14 cellular contexts compared by ENCODE assay signal in genomic region chr11:125364085-125364822, GRCh38.
DNase-seq lines count a peak whose midpoint lies in the region; ATAC-seq, FAIRE-seq and TF ChIP-seq lines count a peak whose summit lies in the region.
"Had no signal": no experiment of that assay in that cellular context is flagged by ENCODE, and none has a peak within 500 bp of the region (broad histone marks: within the 10 kb centered on the region; RNA-seq: fewer than 3 reads in every experiment).

No MANE protein-coding gene starts in this region.

- WGBS in IMR-90 (ENCODE audit: extremely low coverage in 2 of 2, insufficient read length in 1 of 2), 2 experiments: 44% methylated on average over 3 of the region's 11 CpGs; no CpG with 5 or more reads in 1 of the 2 experiments
- 84 to 93% methylated on average over 11 of the region's 11 CpGs for WGBS in pancreas, 2 donors

- H3K36me3 ChIP-seq in IMR-90 (ENCODE audit: control insufficient read depth, insufficient read depth, low read length): no peaks in the 10 kb centered on the region; the same call in 1 of the 2 replicates
- H3K36me3 ChIP-seq in adipocyte (ENCODE audit: control insufficient read depth, insufficient read depth, low read length, severe bottlenecking): no peaks in the 10 kb centered on the region
- H3K36me3 ChIP-seq in pancreas: no peaks in the 10 kb centered on the region
- H3K36me3 ChIP-seq: BLaER1 had no signal

- peak overlapping the region; percentile 86 for H2BK20ac ChIP-seq in IMR-90 (ENCODE audit: low read depth, low read length)

- peak overlapping the region; percentile 83 for H3K14ac ChIP-seq in IMR-90 (replicated peaks; ENCODE audit: low read depth, low read length)

- H2AFZ ChIP-seq in IMR-90 (replicated peaks; ENCODE audit: low read length, poor library complexity): peak overlapping the region; percentile 82

- H3K4me1 ChIP-seq in IMR-90 (ENCODE audit: control insufficient read depth, insufficient read depth, low read length) (peaks cover 8% of the 10 kb centered on the region), adipocyte (ENCODE audit: control insufficient read depth, insufficient read depth, low read length) (peaks cover 3% of the 10 kb centered on the region), pancreas (no peaks in the 10 kb centered on the region)
- H3K4me1 ChIP-seq: BLaER1 had no signal

- no peaks in the 10 kb centered on the region for H3K27me3 ChIP-seq in AG04450 (ENCODE audit: control insufficient read depth, insufficient read depth, low read length)
- no peaks in the 10 kb centered on the region; the same call in 1 of the 2 replicates for H3K27me3 ChIP-seq in IMR-90 (ENCODE audit: control insufficient read depth, insufficient read depth, low read length)
- no peaks in the 10 kb centered on the region for H3K27me3 ChIP-seq in adipocyte (replicated peaks; ENCODE audit: control insufficient read depth, insufficient read depth, low read length)
- H3K27me3 ChIP-seq in pancreas: no peaks in the 10 kb centered on the region
- H3K27me3 ChIP-seq: BLaER1 had no signal

- peak overlapping the region; percentile 70; the same call in 1 of the 2 replicates for H3K23ac ChIP-seq in IMR-90 (ENCODE audit: low read depth, low read length)

- ATAC-seq in IMR-90 (ENCODE audit: low read depth) (peak; percentile 90), GM21576 (IDR thresholded peaks at IDR 0.05; ENCODE audit: unreplicated experiment) (no peak), HG03139 (IDR thresholded peaks at IDR 0.05; ENCODE audit: unreplicated experiment) (no peak), pancreas (no peak)
- ATAC-seq: HepG2; stimulated activated naive B cell treated with anti-CD40 and anti-IgM and Interleukin-4, amounts not matched to agents 10 μg/mL and 1 μg/mL and 100 μg/mL, for 72 hours had no signal

- dilution Hi-C loops in IMR-90 (cut with HindIII; ENCODE audit: low sequenced_read_pairs, unreplicated experiment): no loop called here

- peak overlapping the region; percentile 38 for H3K4me2 ChIP-seq in IMR-90 (ENCODE audit: low read depth, low read length)
- H3K4me2 ChIP-seq: BLaER1 had no signal

- peak overlapping the region; percentile 39; the same call in 1 of the 2 replicates for H3K56ac ChIP-seq in IMR-90 (ENCODE audit: extremely low read depth, insufficient read depth, low read length)

- peak overlapping the region; percentile 35 for H2BK5ac ChIP-seq in IMR-90 (ENCODE audit: low read depth, low read length, poor library complexity, severe bottlenecking)

- peak overlapping the region; percentile 74 for H2AK9ac ChIP-seq in IMR-90 (replicated peaks; ENCODE audit: low read depth, low read length, poor library complexity)

- H2BK15ac ChIP-seq in IMR-90 (ENCODE audit: low read depth, low read length): peak overlapping the region; percentile 74; the same call in 2 of the 3 replicates

- H3K9ac ChIP-seq in IMR-90 (ENCODE audit: low read depth, low read length): no peak overlapping the region; the same call in 1 of the 2 replicates
- no peak overlapping the region for H3K9ac ChIP-seq in adipocyte (ENCODE audit: low read length)
- H3K9ac ChIP-seq: BLaER1 had no signal

- H3K9me1 ChIP-seq in IMR-90 (ENCODE audit: insufficient read depth, low read length): peaks cover 13% of the 10 kb centered on the region

- DNase-seq in AG04450 (ENCODE audit: low read depth, low spot score): no peak
- DNase-seq in IMR-90: peak; percentile 81
- peak; percentile 30 for DNase-seq in adipocyte (ENCODE audit: low read depth)
- peak; percentile 76 for DNase-seq in hepatic stellate cell (ENCODE audit: low spot score)
- no peak for DNase-seq in pancreas
- no peak for DNase-seq in inferior parietal cortex (ENCODE audit: extremely low spot score)
- DNase-seq: activated CD4-positive, alpha-beta T cell treated with anti-CD3 and anti-CD28 coated beads, Interleukin-2, amount 50 U/mL, for 4 hours; cerebellar nuclear complex; stimulated activated CD4-positive, alpha-beta T cell treated with anti-CD3 and anti-CD28 coated beads, Interleukin-2, amount 100 ng/mL, for 48 hours; stimulated activated naive B cell treated with anti-CD40 and anti-IgM and Interleukin-4, amounts not matched to agents 10 μg/mL and 1 μg/mL and 100 μg/mL, for 72 hours had no signal

- in situ Hi-C loops in IMR-90 (cut with MboI; ENCODE audit: low sequenced_read_pairs): no loop called here

- CTCF ChIA-PET in AG04450 (lab: Charles Lee): interaction anchor here (0.8 to 7.0 kb wide), 13 partner anchors 8 to 395 kb away, joined by 3 to 68 read pairs (median 5); no protein-coding TSS in a partner anchor
- CTCF ChIA-PET in IMR-90 (lab: Yijun Ruan, JAX): interaction anchor here (0.6 to 1.9 kb wide), 8 partner anchors 11 to 404 kb away, joined by 3 to 9 read pairs (median 4); no protein-coding TSS in a partner anchor

- no peak overlapping the region for H3K4me3 ChIP-seq in AG04450 (ENCODE audit: low read depth, low read length)
- H3K4me3 ChIP-seq in IMR-90 (ENCODE audit: insufficient read depth, low read depth, low read length): no peak overlapping the region
- no peak overlapping the region for H3K4me3 ChIP-seq in adipocyte (ENCODE audit: low read length)
- no peak overlapping the region for H3K4me3 ChIP-seq in pancreas
- H3K4me3 ChIP-seq: BLaER1 had no signal

- no peaks in the 10 kb centered on the region for H4K20me1 ChIP-seq in IMR-90 (ENCODE audit: insufficient read depth, low read length)
- H4K20me1 ChIP-seq: BLaER1 had no signal

- H4K5ac ChIP-seq in IMR-90 (ENCODE audit: low read depth, low read length): 0 out of 2 replicates have a peak overlapping the region, but pooled peaks have one; percentile 24

- peak; percentile 51 for TF ChIP-seq CTCF in AG04450 (IDR thresholded peaks at IDR 0.05; ENCODE audit: low read depth, low read length)
- peak; percentile 15; the same call in 1 of the 2 replicates for TF ChIP-seq CTCF in IMR-90 (conservative IDR thresholded peaks at IDR 0.05; ENCODE audit: low read depth, low read length)
- no peak for TF ChIP-seq CTCF in pancreas (IDR thresholded peaks at IDR 0.05)

- BruUV-seq in IMR-90 (replicated peaks; lab: Mats Ljungman, UMichigan): no TSS peak

- H3K27ac ChIP-seq in AG04450 (ENCODE audit: low read depth, low read length) (peak overlapping the region; percentile 22), IMR-90 (ENCODE audit: insufficient read depth, low read length) (peak overlapping the region; percentile 52), pancreas (no peak overlapping the region)
- H3K27ac ChIP-seq: BLaER1 had no signal

- peak overlapping the region; percentile 83 for H4K91ac ChIP-seq in IMR-90 (ENCODE audit: insufficient read depth, low read depth, low read length)

- no peak for TF ChIP-seq RAD21 in IMR-90 (IDR thresholded peaks at IDR 0.05; ENCODE audit: low read length)

- H3K9me3 ChIP-seq in AG04450 (ENCODE audit: control insufficient read depth, insufficient read depth, low read length) (no peaks in the 10 kb centered on the region; the same call in 1 of the 2 replicates), IMR-90 (ENCODE audit: control insufficient read depth, insufficient read depth, low read length) (no peaks in the 10 kb centered on the region), adipocyte (ENCODE audit: control insufficient read depth, low read length) (no peaks in the 10 kb centered on the region), pancreas (no peaks in the 10 kb centered on the region)
- H3K9me3 ChIP-seq: BLaER1 had no signal

- peak overlapping the region; percentile 81 for H3K4ac ChIP-seq in IMR-90 (ENCODE audit: low read depth, low read length)

- POLR2A ChIA-PET in AG04450 (lab: Yijun Ruan, JAX) (interaction anchor here (0.9 to 1.5 kb wide), 3 partner anchors 26 to 196 kb away, joined by 3 to 10 read pairs (median 3); no protein-coding TSS in a partner anchor), IMR-90 (lab: Charles Lee; ENCODE audit: unreplicated experiment) (no interaction called here)

- no peak for TF ChIP-seq POLR2A in IMR-90 (IDR thresholded peaks at IDR 0.05; ENCODE audit: low read depth, low read length)

- peak overlapping the region; percentile 45 to 82; a peak in 3 of 4 replicates for H4K8ac ChIP-seq in IMR-90 (ENCODE audit: low read depth in 2 of 2, low read length in 2 of 2)

- intact Hi-C loops in IMR-90 (cut with micrococcal nuclease): no loop called here
- intact Hi-C loops in pancreas (cut with DNase I): no loop called here

- peak overlapping the region; percentile 7; the same call in 1 of the 2 replicates for H3K18ac ChIP-seq in IMR-90 (ENCODE audit: low read depth, low read length)

- H2BK120ac ChIP-seq in IMR-90 (ENCODE audit: low read depth, low read length): peak overlapping the region; percentile 96

- peaks cover 0 to 2% of the 10 kb centered on the region in 2 experiments; a peak in 1 of 4 replicates for H3K79me1 ChIP-seq in IMR-90 (ENCODE audit: low read depth in 1 of 2, low read length in 2 of 2)

- no peak for FAIRE-seq in pancreas (lab: Jason Lieb, UNC)
- FAIRE-seq: HepG2 had no signal

- peak overlapping the region; percentile 68 for H2AK5ac ChIP-seq in IMR-90 (ENCODE audit: low read depth, low read length)

TF ChIP-seq in IMR-90, 13 proteins besides CTCF, POLR2A, EP300 and RAD21 (continues in another document):
- TF ChIP-seq MAFK (IDR thresholded peaks at IDR 0.05; ENCODE audit: low read depth, low read length) (peak; percentile 65), CHD1 (IDR thresholded peaks at IDR 0.05; ENCODE audit: low read depth, low read length) (no peak), MAZ (IDR thresholded peaks at IDR 0.05; ENCODE audit: borderline replicate concordance, low read depth, low read length) (peak; percentile 13; the same call in 1 of the 2 replicates), SMC3 (IDR thresholded peaks at IDR 0.05; ENCODE audit: low read depth, low read length) (no peak), BHLHE40 (IDR thresholded peaks at IDR 0.05; ENCODE audit: low read depth, low read length) (no peak), CEBPB (IDR thresholded peaks at IDR 0.05; ENCODE audit: low read depth, low read length) (no peak), RCOR1 (IDR thresholded peaks at IDR 0.05; ENCODE audit: insufficient replicate concordance, low read length) (no peak)
- TF ChIP-seq, protein P1, sequence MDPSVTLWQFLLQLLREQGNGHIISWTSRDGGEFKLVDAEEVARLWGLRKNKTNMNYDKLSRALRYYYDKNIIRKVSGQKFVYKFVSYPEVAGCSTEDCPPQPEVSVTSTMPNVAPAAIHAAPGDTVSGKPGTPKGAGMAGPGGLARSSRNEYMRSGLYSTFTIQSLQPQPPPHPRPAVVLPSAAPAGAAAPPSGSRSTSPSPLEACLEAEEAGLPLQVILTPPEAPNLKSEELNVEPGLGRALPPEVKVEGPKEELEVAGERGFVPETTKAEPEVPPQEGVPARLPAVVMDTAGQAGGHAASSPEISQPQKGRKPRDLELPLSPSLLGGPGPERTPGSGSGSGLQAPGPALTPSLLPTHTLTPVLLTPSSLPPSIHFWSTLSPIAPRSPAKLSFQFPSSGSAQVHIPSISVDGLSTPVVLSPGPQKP (IDR thresholded peaks at IDR 0.05; ENCODE audit: borderline replicate concordance, low read depth, low read length): no peak

Comparison
In these comparisons a context has a peak if more than half of its experiments do, and no peak if none do; other contexts are left out.
1. DNase-seq: peak in IMR-90 (single experiment), adipocyte (single experiment) and hepatic stellate cell (single experiment); none in AG04450 (single experiment), pancreas (0 of 6) and inferior parietal cortex (single experiment).
2. H3K27ac ChIP-seq: peak in AG04450 (single experiment) and IMR-90 (single experiment); none in pancreas (0 of 4).
3. CTCF ChIP-seq: peak in AG04450 (single experiment) and IMR-90 (single experiment); none in pancreas (0 of 4).